ENCODE assay signal across 9 cellular contexts in genomic region chr18:7221424-7222155, GRCh38. TPM values are rescaled to one million over a fixed set of nuclear protein-coding genes. Genes with fewer than 3 reads are reported as not detected.
DNase-seq lines count a peak whose midpoint lies in the region; ATAC-seq and TF ChIP-seq lines count a peak whose summit lies in the region.
"Had no signal": no experiment of that assay in that cellular context is flagged by ENCODE, and none has a peak within 500 bp of the region (broad histone marks: within the 10 kb centered on the region; RNA-seq: fewer than 3 reads in every experiment).

No MANE protein-coding gene starts in this region.

- no peaks in the 10 kb centered on the region for H3K9me3 ChIP-seq in mucosa of descending colon

- TF ChIP-seq CTCF in dorsolateral prefrontal cortex (IDR thresholded peaks at IDR 0.05 in 54 of 56, conservative IDR thresholded peaks at IDR 0.05 in 2 of 56; ENCODE audit: low read depth in 1 of 56, partially characterized antibody in 56 of 56) (peak in 40 of 56 donors; percentile 9 to 46 (median 30)), mucosa of descending colon (IDR thresholded peaks at IDR 0.05) (no peak)

- no peaks in the 10 kb centered on the region for H3K4me1 ChIP-seq in mucosa of descending colon (ENCODE audit: low read depth)

- no peaks in the 10 kb centered on the region for H3K36me3 ChIP-seq in mucosa of descending colon (ENCODE audit: low read depth)

- H3K27ac ChIP-seq in dorsolateral prefrontal cortex, result no peak overlapping the region

- H3K4me3 ChIP-seq in Jurkat, Clone E6-1 (ENCODE audit: low read length), result no peak overlapping the region
- H3K4me3 ChIP-seq in dorsolateral prefrontal cortex (no peak overlapping the region), mucosa of descending colon (no peak overlapping the region)

- intact Hi-C loops in dorsolateral prefrontal cortex (cut with DNase I), result no loop called here
- intact Hi-C loops in mucosa of descending colon (cut with DNase I, micrococcal nuclease), result no loop called here

- DNase-seq in EL, result peak; percentile 66
- DNase-seq in Jurkat, Clone E6-1 (ENCODE audit: low read depth, low spot score), result peak; percentile 50
- DNase-seq in NOMO-1 treated with DMSO at 0.1 percent for 48 hours (lab: John Stamatoyannopoulos, UW; ENCODE audit: unreplicated experiment), result peak; percentile 23
- no peak for DNase-seq in dorsolateral prefrontal cortex
- DNase-seq in mucosa of descending colon, result peak in 1 of 3 donors; percentile 60
- DNase-seq in T-helper 1 cell, result no peak
- no peak for DNase-seq in occipital lobe (lab: John Stamatoyannopoulos, UW)
- no peak for DNase-seq in activated naive CD4-positive, alpha-beta T cell treated with Interleukin-2 at 50 U/mL for 16 hours
- DNase-seq: activated B cell treated with CpG ODN at 0.5 μM for 24 hours had no signal

- ATAC-seq in mucosa of descending colon, result peak; percentile 62

- H3K27me3 ChIP-seq in dorsolateral prefrontal cortex, result peaks cover 0 to 6% (median 0%) of the 10 kb centered on the region in 45 donors

RNA-seq across cellular contexts. Expression of gene LRRC30, which starts 9.3 kb away (rescaled TPM):
- not detected for polyA plus RNA-seq in Jurkat, Clone E6-1 (2012; ENCODE audit: insufficient read depth, insufficient read length)
- not detected for total RNA-seq in dorsolateral prefrontal cortex
- not detected for total RNA-seq in mucosa of descending colon
- total RNA-seq in occipital lobe, result not detected
- total RNA-seq: activated B cell treated with CpG ODN at 0.5 μM for 24 hours had no signal

Comparison
In these comparisons a context has a peak if more than half of its experiments do, and no peak if none do; other contexts are left out.
1. DNase-seq: peak in EL (single experiment), Jurkat, Clone E6-1 (single experiment) and NOMO-1 treated with DMSO at 0.1 percent for 48 hours (single experiment); none in dorsolateral prefrontal cortex (0 of 10), T-helper 1 cell (0 of 5), occipital lobe (single experiment) and activated naive CD4-positive, alpha-beta T cell treated with Interleukin-2 at 50 U/mL for 16 hours (single experiment).